8 cellular contexts compared by ENCODE assay signal in the genomic region with DNA sequence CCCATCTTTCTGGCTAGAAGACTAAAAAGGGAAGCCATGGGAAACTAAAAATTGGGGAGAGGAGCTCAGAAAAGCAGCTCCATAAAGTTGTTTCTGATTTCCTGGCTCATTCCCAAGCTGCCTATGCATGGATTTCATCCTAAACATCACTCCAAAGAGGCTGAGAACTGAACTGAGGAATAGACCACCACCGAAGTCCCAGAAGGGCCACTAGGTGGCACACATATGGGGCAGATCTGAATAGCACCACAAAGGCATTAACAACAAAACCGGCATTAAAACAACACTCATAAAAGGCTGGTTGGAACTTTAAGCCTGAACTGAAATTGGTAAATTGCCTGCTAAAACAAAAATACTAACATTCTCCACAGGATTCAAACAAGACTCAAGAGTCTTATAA.
DNase-seq lines count a peak whose midpoint lies in the region; TF ChIP-seq lines count a peak whose summit lies in the region.

No MANE protein-coding gene starts in this region.

- no peak for TF ChIP-seq CTCF in vagina (IDR thresholded peaks at IDR 0.05)

- peaks cover 3% of the 10 kb centered on the region for H3K9me3 Mint-ChIP-seq in activated CD4-positive, alpha-beta memory T cell treated with anti-CD3 and anti-CD28 coated beads, Interleukin-2, amount 10 ng/mL, durations not matched to agents 7 days and 5 days

- H3K27me3 Mint-ChIP-seq in activated CD4-positive, alpha-beta memory T cell treated with anti-CD3 and anti-CD28 coated beads, Interleukin-2, amount 10 ng/mL, durations not matched to agents 7 days and 5 days: peaks cover 21% of the 10 kb centered on the region

- peak; percentile 17 to 20 for DNase-seq in stimulated activated CD4-positive, alpha-beta T cell treated with anti-CD3 and anti-CD28 coated beads, Interleukin-2, amount 100 ng/mL, for 24 hours
- no peak for DNase-seq in stimulated activated CD4-positive, alpha-beta T cell treated with anti-CD3 and anti-CD28 coated beads, Interleukin-12 subunit alpha, Interleukin-12 subunit beta, amount 100 ng/mL, for 4 hours
- DNase-seq in MV-4-11 (lab: John Stamatoyannopoulos, UW): peak; percentile 49
- DNase-seq in activated CD4-positive, alpha-beta memory T cell treated with anti-CD3 and anti-CD28 coated beads, Interleukin-2, amount 10 ng/mL, durations not matched to agents 7 days and 5 days: peak; percentile 21
- peak; percentile 41 for DNase-seq in iris pigment epithelial cell (ENCODE audit: low read depth)
- no peak for DNase-seq in effector CD4-positive, alpha-beta T cell
- DNase-seq in activated gamma-delta T cell (lab: John Stamatoyannopoulos, UW): no peak
- DNase-seq in vagina (ENCODE audit: extremely low spot score in 2 of 2): no peak

- no peaks in the 10 kb centered on the region for H3K9me3 ChIP-seq in vagina

- POLR2A ChIA-PET in activated CD4-positive, alpha-beta memory T cell treated with anti-CD3 and anti-CD28 coated beads, Interleukin-2, amount 10 ng/mL, durations not matched to agents 7 days and 5 days (lab: Charles Lee): no interaction called here

- no peak overlapping the region for H3K27ac Mint-ChIP-seq in activated CD4-positive, alpha-beta memory T cell treated with anti-CD3 and anti-CD28 coated beads, Interleukin-2, amount 10 ng/mL, durations not matched to agents 7 days and 5 days

- no peaks in the 10 kb centered on the region for H3K4me1 ChIP-seq in vagina

- H3K36me3 Mint-ChIP-seq in activated CD4-positive, alpha-beta memory T cell treated with anti-CD3 and anti-CD28 coated beads, Interleukin-2, amount 10 ng/mL, durations not matched to agents 7 days and 5 days (ENCODE audit: low read depth): no peaks in the 10 kb centered on the region

- H3K4me3 ChIP-seq in vagina: no peak overlapping the region

- peaks cover 0 to 8% of the 10 kb centered on the region in 2 donors for H3K36me3 ChIP-seq in vagina

- no peaks in the 10 kb centered on the region for H3K27me3 ChIP-seq in vagina

- H3K4me3 Mint-ChIP-seq in activated CD4-positive, alpha-beta memory T cell treated with anti-CD3 and anti-CD28 coated beads, Interleukin-2, amount 10 ng/mL, durations not matched to agents 7 days and 5 days: no peak overlapping the region

- H3K27ac ChIP-seq in vagina: no peak overlapping the region

- no peaks in the 10 kb centered on the region for H3K4me1 Mint-ChIP-seq in activated CD4-positive, alpha-beta memory T cell treated with anti-CD3 and anti-CD28 coated beads, Interleukin-2, amount 10 ng/mL, durations not matched to agents 7 days and 5 days

- TF ChIP-seq POLR2A in vagina (IDR thresholded peaks at IDR 0.05): no peak

- intact Hi-C loops in vagina (cut with DNase I): no loop called here

- CTCF ChIA-PET in activated CD4-positive, alpha-beta memory T cell treated with anti-CD3 and anti-CD28 coated beads, Interleukin-2, amount 10 ng/mL, durations not matched to agents 7 days and 5 days (lab: Charles Lee): interaction anchor here (0.7 to 1.0 kb wide), 2 partner anchors 125 to 130 kb away, joined by 3 to 4 read pairs; no protein-coding TSS in a partner anchor

Comparison
In these comparisons a context has a peak if more than half of its experiments do, and no peak if none do; other contexts are left out.
1. DNase-seq: peak in stimulated activated CD4-positive, alpha-beta T cell treated with anti-CD3 and anti-CD28 coated beads, Interleukin-2, amount 100 ng/mL, for 24 hours (2 of 2), MV-4-11 (single experiment), activated CD4-positive, alpha-beta memory T cell treated with anti-CD3 and anti-CD28 coated beads, Interleukin-2, amount 10 ng/mL, durations not matched to agents 7 days and 5 days (single experiment) and iris pigment epithelial cell (single experiment); none in stimulated activated CD4-positive, alpha-beta T cell treated with anti-CD3 and anti-CD28 coated beads, Interleukin-12 subunit alpha, Interleukin-12 subunit beta, amount 100 ng/mL, for 4 hours (single experiment), effector CD4-positive, alpha-beta T cell (single experiment), activated gamma-delta T cell (single experiment) and vagina (0 of 2).